In the genomic region with DNA sequence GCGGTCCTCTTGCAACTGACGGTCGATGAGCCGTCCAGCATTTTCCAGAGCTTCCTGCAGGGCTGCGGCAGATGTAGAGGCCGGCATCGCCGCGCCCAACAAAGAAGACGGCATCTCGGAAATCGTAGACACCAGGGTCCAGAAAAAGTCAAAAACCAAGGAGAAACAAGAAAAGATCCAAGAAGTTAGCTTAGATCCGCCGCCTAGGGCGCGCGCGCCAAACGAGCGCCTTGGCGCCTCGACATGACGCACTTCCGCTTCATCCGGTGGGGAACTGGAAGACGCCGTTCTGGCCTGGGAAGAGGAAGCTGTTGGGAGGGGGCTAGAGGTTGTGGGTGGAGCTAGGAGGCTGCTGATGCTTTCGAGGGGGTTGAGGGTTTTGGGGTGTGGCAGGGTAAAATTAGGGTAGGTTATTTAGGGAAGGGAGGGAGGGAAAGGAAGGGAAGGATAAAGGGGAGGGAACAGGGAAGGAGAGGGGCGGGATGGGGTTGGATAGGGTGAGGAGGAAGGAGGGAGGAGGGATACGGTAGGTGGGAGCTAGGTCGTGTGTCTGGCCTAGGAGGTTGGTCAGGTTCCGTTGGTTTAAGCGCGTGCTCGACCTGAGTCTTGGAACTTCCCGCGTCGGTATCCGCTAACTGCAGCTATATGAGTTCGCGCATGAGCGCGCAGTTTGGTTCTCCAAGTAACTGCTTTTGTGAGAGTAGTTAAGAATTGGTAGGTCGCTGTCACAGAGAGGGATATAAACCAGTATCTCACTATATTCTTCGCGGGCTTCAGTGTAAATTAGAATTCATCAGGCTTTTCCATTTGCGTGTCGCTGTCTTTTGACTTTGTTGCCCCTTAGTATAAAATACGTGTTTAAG, we compare ENCODE assay signal across 8 cellular contexts. TPM values are rescaled to one million over a fixed set of nuclear protein-coding genes. Genes with fewer than 3 reads are reported as not detected.
DNase-seq lines count a peak whose midpoint lies in the region; ATAC-seq, FAIRE-seq and TF ChIP-seq lines count a peak whose summit lies in the region.

TSS of gene NUP155 (minus strand) at position 243 of the 863 bp plus-strand sequence. CDS start at position 114, 129 bp downstream.

- peak; percentile 36 for TF ChIP-seq POLR2A in breast epithelium (IDR thresholded peaks at IDR 0.05)

- WGBS in small intestine, 3 donors, result 1 to 2% (median 1%) methylated on average over 49 of the region's 49 CpGs

- no peak for FAIRE-seq in small intestine (lab: Jason Lieb, UNC)

- H3K27me3 ChIP-seq in breast epithelium (no peaks in the 10 kb centered on the region), iPS-20b (ENCODE audit: insufficient read depth, low read length) (no peaks in the 10 kb centered on the region; the same call in 1 of the 2 replicates), small intestine (ENCODE audit: control insufficient read depth in 2 of 2, insufficient read depth in 2 of 2, low read length in 2 of 2) (no peaks in the 10 kb centered on the region)

- H3K4me3 ChIP-seq in breast epithelium (peak within 1 kb of the TSS; percentile 80 to 89 (median 85)), iPS-20b (ENCODE audit: low read length) (peak within 1 kb of the TSS; percentile 100), small intestine (ENCODE audit: low read depth in 1 of 2, low read length in 2 of 2) (peak within 1 kb of the TSS; percentile 57 to 66)

- H3K4me1 ChIP-seq in breast epithelium (peaks cover 0 to 15% of the 10 kb centered on the region in 2 donors), iPS-20b (ENCODE audit: insufficient read depth, low read length) (peaks cover 5% of the 10 kb centered on the region; the same call in 1 of the 2 replicates), small intestine (ENCODE audit: control insufficient read depth in 2 of 2, insufficient read depth in 1 of 2, low read depth in 1 of 2, low read length in 1 of 2) (peaks cover 0 to 4% of the 10 kb centered on the region in 2 donors)

- ATAC-seq in GM18870 (IDR thresholded peaks at IDR 0.05; ENCODE audit: unreplicated experiment) (peak; percentile 77), HG03135 (IDR thresholded peaks at IDR 0.05; ENCODE audit: unreplicated experiment) (peak; percentile 81)

- H3K27ac ChIP-seq in VCaP (peak within 1 kb of the TSS; percentile 82), breast epithelium (peak within 1 kb of the TSS; percentile 85 to 92), iPS-20b (ENCODE audit: low read length) (peak within 1 kb of the TSS; percentile 56), small intestine (ENCODE audit: low read depth in 1 of 2, low read length in 1 of 2) (peak within 1 kb of the TSS; percentile 62)

- peak within 1 kb of the TSS; percentile 99 for H3K9ac ChIP-seq in iPS-20b (ENCODE audit: low read depth, low read length)

- DNase-seq in ACHN (peak; percentile 94), NCI-H2196 treated with DMSO at 0.1 percent for 48 hours (lab: John Stamatoyannopoulos, UW; ENCODE audit: unreplicated experiment) (peak; percentile 99), breast epithelium (ENCODE audit: low spot score in 2 of 2) (peak; percentile 88), small intestine (peak; percentile 93)

- TF ChIP-seq CTCF in VCaP (conservative IDR thresholded peaks at IDR 0.05) (no peak), breast epithelium (IDR thresholded peaks at IDR 0.05) (peak in 1 of 3 donors; percentile 17)

- no peaks in the 10 kb centered on the region for H3K36me3 ChIP-seq in breast epithelium
- H3K36me3 ChIP-seq in iPS-20b (ENCODE audit: insufficient read depth, low read depth, low read length), result peaks cover 3% of the 10 kb centered on the region
- H3K36me3 ChIP-seq in small intestine (ENCODE audit: control insufficient read depth in 2 of 2, insufficient read depth in 2 of 2, low read length in 2 of 2), result peaks cover 0 to 2% of the 10 kb centered on the region in 2 donors

- no peaks in the 10 kb centered on the region for H3K9me3 ChIP-seq in breast epithelium
- H3K9me3 ChIP-seq in iPS-20b (ENCODE audit: insufficient read depth, low read depth, low read length), result no peaks in the 10 kb centered on the region
- H3K9me3 ChIP-seq in small intestine (ENCODE audit: control insufficient read depth, low read depth), result no peaks in the 10 kb centered on the region

- intact Hi-C loops in breast epithelium (cut with DNase I; ENCODE audit: low total_unique reads), result no loop called here

- in situ Hi-C loops in ACHN (cut with HindIII; ENCODE audit: low pct_ligation_motif_present, low pct_unique_long_range_greater_than_20kb, low sequenced_read_pairs), result no loop called here

RNA-seq across cellular contexts. Expression of gene NUP155, which starts in this region (rescaled TPM):
- total RNA-seq in breast epithelium, result 10 to 100 TPM; 16.6 to 30.9 (median 25.9) TPM
- polyA plus RNA-seq in small intestine, result 1 to 10 TPM; 1.1 to 7.3 (median 1.9) TPM

Comparison
In these comparisons a context has a peak if more than half of its experiments do, and no peak if none do; other contexts are left out.
1. Peak in every context shown above with its lines: DNase-seq, ATAC-seq, H3K4me3 ChIP-seq and H3K27ac ChIP-seq.